28 cellular contexts compared by ENCODE assay signal in genomic region chr11:62169935-62170334, GRCh38. TPM values are rescaled to one million over a fixed set of nuclear protein-coding genes. Genes with fewer than 3 reads are reported as not detected.
"Had no signal": no experiment of that assay in that cellular context is flagged by ENCODE, and none has a peak within 500 bp of the region (broad histone marks: within the 10 kb centered on the region; RNA-seq: fewer than 3 reads in every experiment).

No MANE protein-coding gene starts in this region.

- FAIRE-seq: frontal cortex had no signal

- H3K36me3 ChIP-seq: breast epithelium, esophagus squamous epithelium, sigmoid colon, tibial nerve had no signal

- DNase-seq: activated CD4-positive, alpha-beta T cell treated with anti-CD3 and anti-CD28 coated beads for 36 hours; activated CD4-positive, CD25-positive, alpha-beta regulatory T cell; activated naive CD4-positive, alpha-beta T cell; activated T-cell treated with anti-CD3 and anti-CD28 coated beads for 4 hours; activated T-cell treated with anti-CD3 and anti-CD28 coated beads, Interleukin-2, amount 50 U/mL, for 72 hours; effector CD4-positive, alpha-beta T cell; esophagus squamous epithelium; glutamatergic neuron; hippocampal formation; mucosa of descending colon; sigmoid colon; stimulated activated naive CD4-positive, alpha-beta T cell; T-helper 1 cell had no signal

- ATAC-seq: activated CD4-positive, alpha-beta T cell treated with anti-CD3 and anti-CD28 coated beads for 36 hours; activated naive CD4-positive, alpha-beta T cell treated with anti-CD3 and anti-CD28 coated beads, Interleukin-2, amount 50 U/mL, for 72 hours; activated T-cell treated with anti-CD3 and anti-CD28 coated beads, Interleukin-2, amount 50 U/mL, for 72 hours; mucosa of descending colon had no signal

- H3K9me3 ChIP-seq: breast epithelium, esophagus squamous epithelium, mucosa of descending colon, sigmoid colon, tibial nerve had no signal

- H3K27ac ChIP-seq: epithelial cell of prostate, esophagus squamous epithelium, sigmoid colon, tibial nerve had no signal

- H3K4me3 ChIP-seq: breast epithelium, esophagus squamous epithelium, lung, mucosa of descending colon, sigmoid colon, tibial nerve had no signal

- H3K27me3 ChIP-seq: breast epithelium had no signal

- H3K4me1 ChIP-seq: breast epithelium, sigmoid colon had no signal

RNA-seq across cellular contexts. Expression of gene SCGB1D1, which starts 20.1 kb away (rescaled TPM):
- total RNA-seq: activated CD4-positive, alpha-beta T cell treated with anti-CD3 and anti-CD28 coated beads for 36 hours; activated naive CD4-positive, alpha-beta T cell treated with anti-CD3 and anti-CD28 coated beads, Interleukin-2, amount 50 U/mL, for 72 hours; activated T-cell treated with anti-CD3 and anti-CD28 coated beads, Interleukin-2, amount 50 U/mL, for 72 hours; breast epithelium; dermis blood vessel endothelial cell; esophagus squamous epithelium; frontal cortex; kidney epithelial cell; left lobe of liver; lung; mesenteric fat pad; mucosa of descending colon; osteoblast; posterior vena cava; renal cortical epithelial cell; sigmoid colon; temporal lobe; tibial nerve; urinary bladder had no signal
- polyA plus RNA-seq: lung, sigmoid colon, urinary bladder had no signal

RNA-seq across cellular contexts. Expression of gene SCGB2A1, which starts 38.5 kb away (rescaled TPM):
- total RNA-seq: activated CD4-positive, alpha-beta T cell treated with anti-CD3 and anti-CD28 coated beads for 36 hours; activated naive CD4-positive, alpha-beta T cell treated with anti-CD3 and anti-CD28 coated beads, Interleukin-2, amount 50 U/mL, for 72 hours; activated T-cell treated with anti-CD3 and anti-CD28 coated beads, Interleukin-2, amount 50 U/mL, for 72 hours; dermis blood vessel endothelial cell; frontal cortex; kidney epithelial cell; left lobe of liver; mesenteric fat pad; osteoblast; posterior vena cava; renal cortical epithelial cell; sigmoid colon; temporal lobe; tibial nerve; urinary bladder had no signal
- polyA plus RNA-seq: urinary bladder had no signal
